10 cellular contexts compared by ENCODE assay signal in genomic region chr12:3200779-3201738, GRCh38.
DNase-seq lines count a peak whose midpoint lies in the region; ATAC-seq, FAIRE-seq and TF ChIP-seq lines count a peak whose summit lies in the region.
"Had no signal": no experiment of that assay in that cellular context is flagged by ENCODE, and none has a peak within 500 bp of the region (broad histone marks: within the 10 kb centered on the region; RNA-seq: fewer than 3 reads in every experiment).

No MANE protein-coding gene starts in this region.

- no peaks in the 10 kb centered on the region for H3K36me3 Mint-ChIP-seq in activated CD4-positive, alpha-beta T cell treated with anti-CD3 and anti-CD28 coated beads, Interleukin-2, amount 10 ng/mL, durations not matched to agents 7 days and 5 days (ENCODE audit: low read depth)
- peaks cover 6% of the 10 kb centered on the region for H3K36me3 Mint-ChIP-seq in type B pancreatic cell
- H3K36me3 Mint-ChIP-seq: immature natural killer cell had no signal

- H3K4ac ChIP-seq in mesenchymal stem cell (ENCODE audit: low read depth in 1 of 2, low read length in 2 of 2), result no peak overlapping the region

- H3K4me2 ChIP-seq in mesenchymal stem cell (ENCODE audit: low read length, poor library complexity, severe bottlenecking), result peak overlapping the region; percentile 97

- H3K27ac ChIP-seq in mesenchymal stem cell (ENCODE audit: low read length, poor library complexity, severe bottlenecking), result no peak overlapping the region

- H3K27me3 ChIP-seq in bronchial epithelial cell (ENCODE audit: control insufficient read depth, insufficient read depth, low read length) (peaks cover 13% of the 10 kb centered on the region), mesenchymal stem cell (ENCODE audit: control insufficient read depth in 1 of 2, insufficient read depth in 1 of 2, low read length in 2 of 2) (peaks cover 3 to 58% of the 10 kb centered on the region in 2 experiments)

- FAIRE-seq in bronchial epithelial cell (lab: Jason Lieb, UNC), result no peak

- POLR2A ChIA-PET in activated CD4-positive, alpha-beta T cell treated with anti-CD3 and anti-CD28 coated beads, Interleukin-2, amount 10 ng/mL, durations not matched to agents 7 days and 5 days (lab: Charles Lee), result interaction anchor here (0.6 kb wide), 1 partner anchor 116 kb away, joined by 3 read pairs; no protein-coding TSS in a partner anchor

- CTCF ChIA-PET in activated CD4-positive, alpha-beta T cell treated with anti-CD3 and anti-CD28 coated beads, Interleukin-2, amount 10 ng/mL, durations not matched to agents 7 days and 5 days (lab: Charles Lee), result no interaction called here

- no peak overlapping the region for H3K4me3 Mint-ChIP-seq in activated CD4-positive, alpha-beta T cell treated with anti-CD3 and anti-CD28 coated beads, Interleukin-2, amount 10 ng/mL, durations not matched to agents 7 days and 5 days
- H3K4me3 Mint-ChIP-seq in type B pancreatic cell, result peak overlapping the region; percentile 83
- H3K4me3 Mint-ChIP-seq: immature natural killer cell had no signal

- H2BK5ac ChIP-seq in mesenchymal stem cell (ENCODE audit: low read depth, low read length, poor library complexity, severe bottlenecking), result no peak overlapping the region

- ATAC-seq in GM19328 (IDR thresholded peaks at IDR 0.05; ENCODE audit: unreplicated experiment), result no peak

- H2AK5ac ChIP-seq in mesenchymal stem cell (ENCODE audit: low read length, severe bottlenecking), result no peak overlapping the region

- peaks cover 28% of the 10 kb centered on the region for H3K79me1 ChIP-seq in mesenchymal stem cell (replicated peaks; ENCODE audit: low read length, poor library complexity, severe bottlenecking)

- no peak for DNase-seq in activated CD4-positive, alpha-beta T cell treated with anti-CD3 and anti-CD28 coated beads, Interleukin-2, amount 10 ng/mL, durations not matched to agents 7 days and 5 days
- no peak for DNase-seq in activated CD4-positive, alpha-beta T cell treated with anti-CD3 and anti-CD28 coated beads, Interleukin-2, amount 50 U/mL, for 1 hour
- no peak for DNase-seq in bronchial epithelial cell (ENCODE audit: low read depth)
- peak; percentile 36 for DNase-seq in mesenchymal stem cell
- no peak for DNase-seq in type B pancreatic cell (ENCODE audit: extremely low spot score, unreplicated experiment)
- DNase-seq in NCI-H2196 treated with DMSO at 0.1 percent for 48 hours (lab: John Stamatoyannopoulos, UW; ENCODE audit: unreplicated experiment), result no peak
- no peak for DNase-seq in posterior vena cava (ENCODE audit: low spot score)
- DNase-seq: immature natural killer cell, MM.1S had no signal

- H3K9ac ChIP-seq in mesenchymal stem cell (ENCODE audit: low read length), result peak overlapping the region; percentile 38

- H2BK15ac ChIP-seq in mesenchymal stem cell (ENCODE audit: low read depth, poor library complexity, severe bottlenecking), result no peak overlapping the region

- no peak overlapping the region for H2BK12ac ChIP-seq in mesenchymal stem cell (ENCODE audit: low read length in 2 of 2)

- H3K27me3 Mint-ChIP-seq in activated CD4-positive, alpha-beta T cell treated with anti-CD3 and anti-CD28 coated beads, Interleukin-2, amount 10 ng/mL, durations not matched to agents 7 days and 5 days, result peaks cover 49% of the 10 kb centered on the region
- peaks cover 55% of the 10 kb centered on the region for H3K27me3 Mint-ChIP-seq in type B pancreatic cell

- H3K9me3 ChIP-seq in mesenchymal stem cell (ENCODE audit: control insufficient read depth, low read length), result no peaks in the 10 kb centered on the region

- intact Hi-C loops in posterior vena cava (cut with DNase I), result loop anchor here in 1 of 2 donors (5.0 kb wide), 2 partner anchors 66 to 129 kb away; no protein-coding TSS in a partner anchor

- peak overlapping the region in 1 of 2 experiments; percentile 51 for H3K23ac ChIP-seq in mesenchymal stem cell (ENCODE audit: low read length in 2 of 2)

- H4K91ac ChIP-seq in mesenchymal stem cell (ENCODE audit: low read length), result no peak overlapping the region

- H3K36me3 ChIP-seq in bronchial epithelial cell (ENCODE audit: control insufficient read depth, insufficient read depth, low read length) (no peaks in the 10 kb centered on the region), mesenchymal stem cell (ENCODE audit: control insufficient read depth in 1 of 2, insufficient read depth in 2 of 2, low read depth in 1 of 2, low read length in 2 of 2) (peaks cover 0 to under 1% of the 10 kb centered on the region in 2 experiments)

- peaks cover 43% of the 10 kb centered on the region for H3K4me1 ChIP-seq in mesenchymal stem cell (ENCODE audit: control insufficient read depth, insufficient read depth, low read depth, low read length)

- H3K27ac Mint-ChIP-seq in activated CD4-positive, alpha-beta T cell treated with anti-CD3 and anti-CD28 coated beads, Interleukin-2, amount 10 ng/mL, durations not matched to agents 7 days and 5 days, result peak overlapping the region; percentile 41
- no peak overlapping the region for H3K27ac Mint-ChIP-seq in type B pancreatic cell
- H3K27ac Mint-ChIP-seq: immature natural killer cell had no signal

- peak overlapping the region; percentile 12 for H2BK120ac ChIP-seq in mesenchymal stem cell (ENCODE audit: low read depth, low read length)

- no peak overlapping the region for H4K8ac ChIP-seq in mesenchymal stem cell (ENCODE audit: low read length)

- H3K4me1 Mint-ChIP-seq in activated CD4-positive, alpha-beta T cell treated with anti-CD3 and anti-CD28 coated beads, Interleukin-2, amount 10 ng/mL, durations not matched to agents 7 days and 5 days, result peaks cover 3% of the 10 kb centered on the region
- peaks cover 32% of the 10 kb centered on the region for H3K4me1 Mint-ChIP-seq in type B pancreatic cell (ENCODE audit: unreplicated experiment)

- no peaks in the 10 kb centered on the region for H3K9me3 Mint-ChIP-seq in activated CD4-positive, alpha-beta T cell treated with anti-CD3 and anti-CD28 coated beads, Interleukin-2, amount 10 ng/mL, durations not matched to agents 7 days and 5 days
- H3K9me3 Mint-ChIP-seq in type B pancreatic cell, result no peaks in the 10 kb centered on the region
- H3K9me3 Mint-ChIP-seq: immature natural killer cell had no signal

- H3K4me3 ChIP-seq in bronchial epithelial cell (ENCODE audit: low read depth, low read length), result peak overlapping the region; percentile 46
- H3K4me3 ChIP-seq in mesenchymal stem cell (ENCODE audit: insufficient read depth in 1 of 2, low read depth in 1 of 2, low read length in 2 of 2), result peak overlapping the region; percentile 69 to 78

- H2AFZ ChIP-seq in mesenchymal stem cell (ENCODE audit: low read depth, low read length), result no peak overlapping the region

- 7% methylated on average over 37 of the region's 50 CpGs for WGBS in mesenchymal stem cell

- H3K14ac ChIP-seq in mesenchymal stem cell (ENCODE audit: low read length in 2 of 2), result peak overlapping the region in 1 of 2 experiments; percentile 45

- TF ChIP-seq CTCF in bronchial epithelial cell (IDR thresholded peaks at IDR 0.05; ENCODE audit: insufficient read depth, low read length, severe bottlenecking), result no peak
- TF ChIP-seq CTCF in type B pancreatic cell (conservative IDR thresholded peaks at IDR 0.05), result peak; percentile 11

- no peak overlapping the region for H3K18ac ChIP-seq in mesenchymal stem cell (ENCODE audit: low read depth in 1 of 2, low read length in 2 of 2)
